8 cellular contexts compared by ENCODE assay signal in genomic region chr1:201792534-201793305, GRCh38. TPM values are rescaled to one million over a fixed set of nuclear protein-coding genes. Genes with fewer than 3 reads are reported as not detected.
DNase-seq lines count a peak whose midpoint lies in the region; ATAC-seq lines count a peak whose summit lies in the region.

No MANE protein-coding gene starts in this region.

- no peak overlapping the region for H2BK5ac ChIP-seq in trophoblast cell (ENCODE audit: low read depth, low read length, poor library complexity)

- H3K4me1 ChIP-seq in trophoblast cell (ENCODE audit: control insufficient read depth in 1 of 2, insufficient read depth in 2 of 2, low read length in 2 of 2) (peaks cover 0 to 2% of the 10 kb centered on the region in 2 experiments), urinary bladder (ENCODE audit: insufficient read depth) (no peaks in the 10 kb centered on the region)

- DNase-seq in GM04504 (ENCODE audit: low read depth) = peak; percentile 83
- DNase-seq in NCI-H1048 (lab: John Stamatoyannopoulos, UW) = peak; percentile 22
- DNase-seq in SK-N-DZ (ENCODE audit: low spot score) = peak; percentile 77
- DNase-seq in activated naive CD8-positive, alpha-beta T cell treated with anti-CD3 and anti-CD28 coated beads, Interleukin-2, amount 10 ng/mL, durations not matched to agents 7 days and 5 days = peak; percentile 53
- DNase-seq in Right ventricle myocardium inferior (ENCODE audit: missing footprints) = no peak
- peak; percentile 85 to 94 for DNase-seq in trophoblast cell

- no peak overlapping the region for H4K91ac ChIP-seq in trophoblast cell (ENCODE audit: low read depth, low read length)

- H3K4me3 Mint-ChIP-seq in activated naive CD8-positive, alpha-beta T cell treated with anti-CD3 and anti-CD28 coated beads, Interleukin-2, amount 10 ng/mL, durations not matched to agents 7 days and 5 days = peak overlapping the region; percentile 6

- no peaks in the 10 kb centered on the region for H3K9me3 ChIP-seq in trophoblast cell (ENCODE audit: insufficient read depth, low read depth, low read length)

- H3K9me3 Mint-ChIP-seq in activated naive CD8-positive, alpha-beta T cell treated with anti-CD3 and anti-CD28 coated beads, Interleukin-2, amount 10 ng/mL, durations not matched to agents 7 days and 5 days = no peaks in the 10 kb centered on the region

- ATAC-seq in activated naive CD8-positive, alpha-beta T cell treated with anti-CD3 and anti-CD28 coated beads, Interleukin-2, amount 10 ng/mL, durations not matched to agents 7 days and 5 days (ENCODE audit: low read depth) = peak; percentile 55
- ATAC-seq in Right ventricle myocardium inferior = peak; percentile 80
- no peak for ATAC-seq in GM19324 (IDR thresholded peaks at IDR 0.05; ENCODE audit: low FRiP score, unreplicated experiment)

- H3K14ac ChIP-seq in trophoblast cell (ENCODE audit: low read length) = no peak overlapping the region

- no peak overlapping the region for H2AK5ac ChIP-seq in trophoblast cell (ENCODE audit: low read length)

- no peak overlapping the region for H3K23ac ChIP-seq in trophoblast cell (ENCODE audit: low read length)

- no peaks in the 10 kb centered on the region for H3K36me3 Mint-ChIP-seq in activated naive CD8-positive, alpha-beta T cell treated with anti-CD3 and anti-CD28 coated beads, Interleukin-2, amount 10 ng/mL, durations not matched to agents 7 days and 5 days

- no peaks in the 10 kb centered on the region for H3K79me1 ChIP-seq in trophoblast cell (ENCODE audit: low read length)

- H2BK120ac ChIP-seq in trophoblast cell (ENCODE audit: insufficient read depth, low read length, poor library complexity) = no peak overlapping the region

- no CpG with 5 or more reads among the region's 9 CpGs for WGBS in trophoblast cell (ENCODE audit: extremely low coverage, insufficient coverage, insufficient read length)
- WGBS in urinary bladder = 49% methylated on average over 9 of the region's 9 CpGs

- H3K79me2 ChIP-seq in trophoblast cell (ENCODE audit: control insufficient read depth, insufficient read depth, low read length, poor library complexity) = no peaks in the 10 kb centered on the region

- no peak overlapping the region for H4K8ac ChIP-seq in trophoblast cell (ENCODE audit: low read depth, low read length)

- H3K36me3 ChIP-seq in trophoblast cell (ENCODE audit: control insufficient read depth in 1 of 2, insufficient read depth in 2 of 2, low read length in 2 of 2) = peaks cover 41 to 64% of the 10 kb centered on the region in 2 experiments
- no peaks in the 10 kb centered on the region for H3K36me3 ChIP-seq in urinary bladder (ENCODE audit: insufficient read depth)

- H3K4me3 ChIP-seq in trophoblast cell (ENCODE audit: low read depth, low read length) = no peak overlapping the region
- H3K4me3 ChIP-seq in urinary bladder (ENCODE audit: low read depth, low read length) = no peak overlapping the region

- no peak overlapping the region for H3K9ac ChIP-seq in trophoblast cell (ENCODE audit: low read length)

- H3K4ac ChIP-seq in trophoblast cell (ENCODE audit: low read depth, low read length) = no peak overlapping the region

- peaks cover 23% of the 10 kb centered on the region for H3K4me1 Mint-ChIP-seq in activated naive CD8-positive, alpha-beta T cell treated with anti-CD3 and anti-CD28 coated beads, Interleukin-2, amount 10 ng/mL, durations not matched to agents 7 days and 5 days

- no peaks in the 10 kb centered on the region for H3K27me3 ChIP-seq in trophoblast cell (ENCODE audit: insufficient read depth, low read length)

- H3K27ac ChIP-seq in trophoblast cell (ENCODE audit: low read depth, low read length) = no peak overlapping the region
- H3K27ac ChIP-seq in urinary bladder (ENCODE audit: low read depth) = peak overlapping the region; percentile 25

- no peak overlapping the region for H2AFZ ChIP-seq in trophoblast cell (ENCODE audit: insufficient read depth, low read length, poor library complexity)

- H4K12ac ChIP-seq in trophoblast cell (ENCODE audit: low read depth, low read length) = peak overlapping the region; percentile 10

- H3K18ac ChIP-seq in trophoblast cell (ENCODE audit: low read length) = no peak overlapping the region

- intact Hi-C loops in Right ventricle myocardium inferior (cut with DNase I) = loop anchor here (1.0 to 2.0 kb wide), 4 partner anchors 83 to 262 kb away; no protein-coding TSS in a partner anchor

- no peaks in the 10 kb centered on the region for H3K27me3 Mint-ChIP-seq in activated naive CD8-positive, alpha-beta T cell treated with anti-CD3 and anti-CD28 coated beads, Interleukin-2, amount 10 ng/mL, durations not matched to agents 7 days and 5 days

- H3K27ac Mint-ChIP-seq in activated naive CD8-positive, alpha-beta T cell treated with anti-CD3 and anti-CD28 coated beads, Interleukin-2, amount 10 ng/mL, durations not matched to agents 7 days and 5 days = peak overlapping the region; percentile 74

- H2BK12ac ChIP-seq in trophoblast cell (ENCODE audit: low read length) = no peak overlapping the region

- POLR2A ChIA-PET in activated naive CD8-positive, alpha-beta T cell treated with anti-CD3 and anti-CD28 coated beads, Interleukin-2, amount 10 ng/mL, durations not matched to agents 7 days and 5 days (lab: Charles Lee) = interaction anchor here (1.8 kb wide), 1 partner anchor 83 kb away, joined by 5 read pairs; no protein-coding TSS in a partner anchor

- no peak overlapping the region for H3K4me2 ChIP-seq in trophoblast cell (ENCODE audit: low read length)

RNA-seq across cellular contexts. Expression of gene IPO9, which starts 36.2 kb away (rescaled TPM):
- 37.2 and 48.1 TPM in 2 replicates for polyA plus RNA-seq in SK-N-DZ (2014; cell fraction: cytosol; rRNA removed)
- 31.9 and 41.7 TPM in 2 replicates for polyA plus RNA-seq in SK-N-DZ (2014; cell fraction: nucleus; rRNA removed)
- 10 to 100 TPM; 50.4 to 51.2 TPM for total RNA-seq in activated naive CD8-positive, alpha-beta T cell treated with anti-CD3 and anti-CD28 coated beads, Interleukin-2, amount 10 ng/mL, durations not matched to agents 7 days and 5 days
- total RNA-seq in Right ventricle myocardium inferior (22.6 TPM), urinary bladder (31.3 TPM)
- polyA plus RNA-seq in trophoblast cell (2013) = 41.3 and 42.6 TPM in 2 replicates
- 19.6 TPM for polyA plus RNA-seq in urinary bladder
